ENCODE assay signal across 33 cellular contexts in genomic region chr16:35239561-35239960, GRCh38.
"Had no signal": no experiment of that assay in that cellular context is flagged by ENCODE, and none has a peak within 500 bp of the region (broad histone marks: within the 10 kb centered on the region; RNA-seq: fewer than 3 reads in every experiment).

No MANE protein-coding gene starts in this region.

- FAIRE-seq: colon had no signal

- DNase-seq: activated CD4-positive, alpha-beta T cell treated with anti-CD3 and anti-CD28 coated beads for 1 hour; activated CD4-positive, alpha-beta T cell treated with anti-CD3 and anti-CD28 coated beads for 48 hours; activated CD4-positive, CD25-positive, alpha-beta regulatory T cell; activated CD8-positive, alpha-beta T cell treated with anti-CD3 and anti-CD28 coated beads for 36 hours; activated effector memory CD4-positive, alpha-beta T cell treated with anti-CD3 and anti-CD28 coated beads, Interleukin-2, amount 50 U/mL, for 16 hours; activated naive CD4-positive, alpha-beta T cell; activated naive CD4-positive, alpha-beta T cell treated with anti-CD3 and anti-CD28 coated beads, Interleukin-2, amount 50 U/mL, for 16 hours; activated naive CD8-positive, alpha-beta T cell treated with anti-CD3 and anti-CD28 coated beads for 36 hours; activated T-cell treated with anti-CD3 and anti-CD28 coated beads, Interleukin-2, amount 50 U/mL, for 1 hour; activated T-cell treated with anti-CD3 and anti-CD28 coated beads, Interleukin-2, amount 50 U/mL, for 72 hours; amniotic stem cell; aorta; brain microvascular endothelial cell; central memory CD4-positive, alpha-beta T cell; Kasumi-1; KG1; NCI-H1105; NCI-H1436; NCI-H1694; NCI-H1930; NCI-H2081 treated with DMSO at 0.1 percent for 48 hours; NCI-H345; NCI-H526; OCI-M1; Right ventricle myocardium superior; SJCRH30; SW 1271; T-helper 1 cell; T-helper 2 cell; T-helper 9 cell; WERI-Rb-1 had no signal

- H3K9me3 ChIP-seq: SJCRH30 had no signal

- H3K4me3 ChIP-seq: SJCRH30 had no signal

- ATAC-seq: activated CD8-positive, alpha-beta T cell treated with anti-CD3 and anti-CD28 coated beads for 36 hours; activated T-cell treated with anti-CD3 and anti-CD28 coated beads, Interleukin-2, amount 50 U/mL, for 72 hours; activated T-helper 17 cell treated with anti-CD3 and anti-CD28 coated beads, Interleukin-2, amount 50 U/mL, for 72 hours had no signal

- H3K4me1 ChIP-seq: SJCRH30 had no signal

- H3K27ac ChIP-seq: brain microvascular endothelial cell, SJCRH30, WERI-Rb-1 had no signal

- H3K36me3 ChIP-seq: brain microvascular endothelial cell, SJCRH30, WERI-Rb-1 had no signal

- H3K27me3 ChIP-seq: brain microvascular endothelial cell, SJCRH30 had no signal
